Comparison of ENCODE assay signal across 8 cellular contexts in the genomic region with DNA sequence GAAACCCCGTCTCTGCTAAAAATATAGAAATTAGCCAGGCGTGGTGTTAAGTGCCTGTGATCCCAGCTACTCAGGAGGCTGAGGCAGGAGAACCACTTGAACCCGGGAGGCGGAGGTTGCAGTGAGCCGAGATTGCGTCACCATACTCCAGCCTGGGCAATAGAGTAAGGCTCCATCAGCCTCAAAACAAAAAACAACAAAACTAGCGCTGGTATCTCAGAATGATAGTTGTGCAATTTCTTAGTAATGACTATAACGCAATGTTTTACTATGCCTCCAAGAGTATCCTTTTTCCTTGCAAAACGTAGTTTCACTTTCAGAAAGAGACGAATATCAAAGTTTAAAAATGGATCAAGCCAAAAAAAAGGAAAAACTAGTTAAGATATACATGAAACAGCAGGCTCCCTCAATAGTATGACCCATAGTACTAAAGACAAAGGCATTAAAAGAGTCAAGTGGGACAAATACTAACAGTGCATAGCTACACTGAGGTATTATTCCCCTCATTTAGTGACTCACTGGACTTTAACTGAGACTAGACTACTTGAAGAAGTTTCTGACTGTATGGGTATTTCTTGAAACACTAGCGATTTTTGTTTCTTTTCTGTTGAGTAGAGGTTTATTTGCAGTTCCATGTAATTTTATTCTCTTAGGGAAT. TPM values are rescaled to one million over a fixed set of nuclear protein-coding genes. Genes with fewer than 3 reads are reported as not detected.
DNase-seq lines count a peak whose midpoint lies in the region; ATAC-seq and TF ChIP-seq lines count a peak whose summit lies in the region.

No MANE protein-coding gene starts in this region.

- no peak for DNase-seq in activated T-cell treated with anti-CD3 and anti-CD28 coated beads, Interleukin-2, amount 50 U/mL, for 4 hours
- no peak for DNase-seq in activated T-cell treated with anti-CD3 and anti-CD28 coated beads for 4 hours
- DNase-seq in brain microvascular endothelial cell, result no peak
- DNase-seq in right lobe of liver, result peak in 2 of 3 donors; percentile 38 to 62
- peak; percentile 62 for DNase-seq in uterus
- DNase-seq in T-helper 1 cell, result no peak
- DNase-seq in occipital lobe (lab: John Stamatoyannopoulos, UW), result no peak
- no peak for DNase-seq in D341Med (ENCODE audit: low spot score)

- H3K36me3 Mint-ChIP-seq in activated T-cell treated with anti-CD3 and anti-CD28 coated beads, Interleukin-2, amount 50 U/mL, for 4 hours (ENCODE audit: insufficient read depth), result no peaks in the 10 kb centered on the region

- H3K4me1 ChIP-seq in right lobe of liver (peaks cover 0 to 5% (median 0%) of the 10 kb centered on the region in 4 donors), uterus (peaks cover 0 to 10% of the 10 kb centered on the region in 2 donors)

- H3K9me3 Mint-ChIP-seq in activated T-cell treated with anti-CD3 and anti-CD28 coated beads, Interleukin-2, amount 50 U/mL, for 4 hours, result no peaks in the 10 kb centered on the region

- no peak for TF ChIP-seq POLR2A in right lobe of liver (IDR thresholded peaks at IDR 0.05)
- no peak for TF ChIP-seq POLR2A in uterus (IDR thresholded peaks at IDR 0.05)

- H3K4me3 ChIP-seq in brain microvascular endothelial cell (ENCODE audit: low read depth, low read length), result peak overlapping the region; percentile 31
- H3K4me3 ChIP-seq in right lobe of liver, result peak overlapping the region; percentile 22 to 39 (median 34)
- peak overlapping the region; percentile 29 to 45 for H3K4me3 ChIP-seq in uterus

- peaks cover 63% of the 10 kb centered on the region for H3K4me1 Mint-ChIP-seq in activated T-cell treated with anti-CD3 and anti-CD28 coated beads, Interleukin-2, amount 50 U/mL, for 4 hours (ENCODE audit: low read depth)

- H3K27me3 ChIP-seq in brain microvascular endothelial cell (replicated peaks), result no peaks in the 10 kb centered on the region
- no peaks in the 10 kb centered on the region for H3K27me3 ChIP-seq in right lobe of liver
- H3K27me3 ChIP-seq in uterus, result no peaks in the 10 kb centered on the region

- TF ChIP-seq CTCF in brain microvascular endothelial cell (IDR thresholded peaks at IDR 0.05; ENCODE audit: low read depth, low read length, missing control alignments) (no peak), right lobe of liver (IDR thresholded peaks at IDR 0.05) (no peak), uterus (IDR thresholded peaks at IDR 0.05) (no peak)

- H3K36me3 ChIP-seq in brain microvascular endothelial cell (replicated peaks) (no peaks in the 10 kb centered on the region), right lobe of liver (no peaks in the 10 kb centered on the region), uterus (no peaks in the 10 kb centered on the region)

- H3K4me3 Mint-ChIP-seq in activated T-cell treated with anti-CD3 and anti-CD28 coated beads, Interleukin-2, amount 50 U/mL, for 4 hours, result peak overlapping the region; percentile 57

- peak overlapping the region; percentile 57 for H3K27ac ChIP-seq in brain microvascular endothelial cell
- H3K27ac ChIP-seq in right lobe of liver, result peak overlapping the region; percentile 64 to 84 (median 70)
- H3K27ac ChIP-seq in uterus, result peak overlapping the region; percentile 88

- WGBS in right lobe of liver (ENCODE audit: insufficient coverage, low coverage, low lambda C conversion rate, missing lambda C conversion rate), result 13% methylated on average over 10 of the region's 11 CpGs

- H3K9me3 ChIP-seq in right lobe of liver (no peaks in the 10 kb centered on the region), uterus (no peaks in the 10 kb centered on the region)

- in situ Hi-C loops in brain microvascular endothelial cell (cut with HindIII; ENCODE audit: low pct_ligation_motif_present, low sequenced_read_pairs), result no loop called here

- ATAC-seq in activated T-cell treated with anti-CD3 and anti-CD28 coated beads, Interleukin-2, amount 50 U/mL, for 4 hours, result peak; percentile 71 to 81
- ATAC-seq in right lobe of liver, result peak; percentile 83 to 93 (median 89)

- H3K27me3 Mint-ChIP-seq in activated T-cell treated with anti-CD3 and anti-CD28 coated beads, Interleukin-2, amount 50 U/mL, for 4 hours (ENCODE audit: low read depth), result no peaks in the 10 kb centered on the region

- intact Hi-C loops in right lobe of liver (cut with DNase I) (no loop called here), uterus (cut with DNase I; ENCODE audit: low total_unique reads) (no loop called here)

RNA-seq across cellular contexts. Expression of gene ITM2B, which starts 10.5 kb away (rescaled TPM):
- 10 to 100 TPM; 48.8 to 63.5 (median 49.3) TPM for total RNA-seq in activated T-cell treated with anti-CD3 and anti-CD28 coated beads, Interleukin-2, amount 50 U/mL, for 4 hours
- 100 to 1,000 TPM; 203 to 381 (median 320) TPM for total RNA-seq in right lobe of liver
- 100 to 1,000 TPM; 326 to 725 (median 565) TPM for total RNA-seq in uterus
- total RNA-seq in occipital lobe, result 135 TPM

Comparison
In these comparisons a context has a peak if more than half of its experiments do, and no peak if none do; other contexts are left out.
1. DNase-seq: peak in right lobe of liver (2 of 3) and uterus (2 of 2); none in activated T-cell treated with anti-CD3 and anti-CD28 coated beads, Interleukin-2, amount 50 U/mL, for 4 hours (single experiment), activated T-cell treated with anti-CD3 and anti-CD28 coated beads for 4 hours (single experiment), brain microvascular endothelial cell (single experiment), T-helper 1 cell (0 of 5), occipital lobe (single experiment) and D341Med (single experiment).
2. Peak in every context shown above with its lines, with median percentiles within 50 percentile points of each other: H3K27ac ChIP-seq and H3K4me3 ChIP-seq.